2 cellular contexts compared by ENCODE assay signal in the genomic region with DNA sequence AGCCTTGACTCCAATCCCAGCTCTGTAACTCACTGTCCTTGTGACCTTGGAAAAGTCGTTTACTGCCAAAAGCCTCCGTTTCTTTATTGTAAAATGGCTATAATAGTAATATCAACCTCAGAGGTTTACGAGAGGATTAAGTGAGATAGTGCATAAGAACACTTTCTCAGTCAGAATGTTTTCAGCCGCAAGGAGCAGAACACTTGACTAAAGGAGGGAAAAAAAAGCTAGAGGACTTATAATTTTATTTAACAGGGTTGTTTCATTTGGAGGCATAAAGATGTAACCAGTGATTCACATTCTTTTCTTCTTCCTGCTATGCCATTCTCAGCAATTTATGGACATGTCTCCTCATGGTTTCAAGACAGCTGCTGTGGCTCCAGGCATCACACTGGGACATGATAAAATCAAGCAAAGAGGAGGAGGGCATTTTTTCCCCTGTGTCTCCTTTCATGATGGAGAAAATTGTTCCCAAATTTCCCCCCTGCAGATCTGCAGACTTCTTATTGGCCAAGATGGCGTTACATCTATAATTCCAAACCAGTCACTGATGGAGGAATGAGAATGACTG.
TF ChIP-seq lines count a peak whose summit lies in the region.

No MANE protein-coding gene starts in this region.

TF ChIP-seq in A549, 52 proteins besides CTCF, POLR2A, EP300 and RAD21:
- TF ChIP-seq, protein P1, sequence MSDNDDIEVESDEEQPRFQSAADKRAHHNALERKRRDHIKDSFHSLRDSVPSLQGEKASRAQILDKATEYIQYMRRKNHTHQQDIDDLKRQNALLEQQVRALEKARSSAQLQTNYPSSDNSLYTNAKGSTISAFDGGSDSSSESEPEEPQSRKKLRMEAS (IDR thresholded peaks at IDR 0.05), result no peak
- TF ChIP-seq GATA3 (IDR thresholded peaks at IDR 0.05; ENCODE audit: borderline replicate concordance) (no peak), FOSB (CRISPR knock-in tag; IDR thresholded peaks at IDR 0.05) (no peak)

TF ChIP-seq in IMR-90, 13 proteins besides CTCF, POLR2A, EP300 and RAD21 (continued from another document):
- TF ChIP-seq, protein P2, sequence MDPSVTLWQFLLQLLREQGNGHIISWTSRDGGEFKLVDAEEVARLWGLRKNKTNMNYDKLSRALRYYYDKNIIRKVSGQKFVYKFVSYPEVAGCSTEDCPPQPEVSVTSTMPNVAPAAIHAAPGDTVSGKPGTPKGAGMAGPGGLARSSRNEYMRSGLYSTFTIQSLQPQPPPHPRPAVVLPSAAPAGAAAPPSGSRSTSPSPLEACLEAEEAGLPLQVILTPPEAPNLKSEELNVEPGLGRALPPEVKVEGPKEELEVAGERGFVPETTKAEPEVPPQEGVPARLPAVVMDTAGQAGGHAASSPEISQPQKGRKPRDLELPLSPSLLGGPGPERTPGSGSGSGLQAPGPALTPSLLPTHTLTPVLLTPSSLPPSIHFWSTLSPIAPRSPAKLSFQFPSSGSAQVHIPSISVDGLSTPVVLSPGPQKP (IDR thresholded peaks at IDR 0.05; ENCODE audit: borderline replicate concordance, low read depth, low read length), result no peak
- TF ChIP-seq FOS (IDR thresholded peaks at IDR 0.05; ENCODE audit: low read depth, low read length) (no peak), MXI1 (IDR thresholded peaks at IDR 0.05; ENCODE audit: borderline replicate concordance, low read depth, low read length) (no peak), NFE2L2 (IDR thresholded peaks at IDR 0.05; ENCODE audit: low read depth, low read length) (no peak), BHLHE40 (IDR thresholded peaks at IDR 0.05; ENCODE audit: low read depth, low read length) (no peak), CHD1 (IDR thresholded peaks at IDR 0.05; ENCODE audit: low read depth, low read length) (no peak), MAFK (IDR thresholded peaks at IDR 0.05; ENCODE audit: low read depth, low read length) (no peak), RCOR1 (IDR thresholded peaks at IDR 0.05; ENCODE audit: insufficient replicate concordance, low read length) (no peak), MAZ (IDR thresholded peaks at IDR 0.05; ENCODE audit: borderline replicate concordance, low read depth, low read length) (no peak)
- TF ChIP-seq, protein P3, sequence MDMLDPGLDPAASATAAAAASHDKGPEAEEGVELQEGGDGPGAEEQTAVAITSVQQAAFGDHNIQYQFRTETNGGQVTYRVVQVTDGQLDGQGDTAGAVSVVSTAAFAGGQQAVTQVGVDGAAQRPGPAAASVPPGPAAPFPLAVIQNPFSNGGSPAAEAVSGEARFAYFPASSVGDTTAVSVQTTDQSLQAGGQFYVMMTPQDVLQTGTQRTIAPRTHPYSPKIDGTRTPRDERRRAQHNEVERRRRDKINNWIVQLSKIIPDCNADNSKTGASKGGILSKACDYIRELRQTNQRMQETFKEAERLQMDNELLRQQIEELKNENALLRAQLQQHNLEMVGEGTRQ (IDR thresholded peaks at IDR 0.05; ENCODE audit: low read depth, low read length), result no peak
TF ChIP-seq in IMR-90: peak in this region for 0.
